8 cellular contexts compared by ENCODE assay signal in genomic region chr3:52385157-52385556, GRCh38. TPM values are rescaled to one million over a fixed set of nuclear protein-coding genes. Genes with fewer than 3 reads are reported as not detected.
DNase-seq lines count a peak whose midpoint lies in the region; ATAC-seq and TF ChIP-seq lines count a peak whose summit lies in the region.

No MANE protein-coding gene starts in this region.

- no peaks in the 10 kb centered on the region for H3K27me3 Mint-ChIP-seq in T-helper 17 cell

- H3K27me3 ChIP-seq in DOHH2 (ENCODE audit: control insufficient read depth, low read length) (no peaks in the 10 kb centered on the region), HL-60 (ENCODE audit: insufficient read depth, poor library complexity, severe bottlenecking) (no peaks in the 10 kb centered on the region), suprapubic skin (no peaks in the 10 kb centered on the region)

- H3K9me2 ChIP-seq in DOHH2 (replicated peaks; ENCODE audit: control insufficient read depth, low read length), result no peaks in the 10 kb centered on the region

- H4K20me1 ChIP-seq in DOHH2 (ENCODE audit: control insufficient read depth, insufficient read depth, low read depth, low read length), result no peaks in the 10 kb centered on the region

- DNase-seq in HL-60 (ENCODE audit: low read depth in 1 of 2, low spot score in 1 of 2) (peak; percentile 52 to 54), T-helper 17 cell (no peak), islet precursor cell (peak; percentile 92), NCI-H1694 (lab: John Stamatoyannopoulos, UW) (no peak), suprapubic skin (ENCODE audit: low spot score in 2 of 2) (no peak), activated gamma-delta T cell (lab: John Stamatoyannopoulos, UW) (no peak)

- no peaks in the 10 kb centered on the region for H3K36me3 Mint-ChIP-seq in T-helper 17 cell (ENCODE audit: low read depth)

- H3K4me1 Mint-ChIP-seq in T-helper 17 cell, result peaks cover 7% of the 10 kb centered on the region

- no peak for TF ChIP-seq POLR2A in suprapubic skin (IDR thresholded peaks at IDR 0.05)

- H3F3A ChIP-seq in DOHH2 (ENCODE audit: control insufficient read depth, insufficient read depth), result no peaks in the 10 kb centered on the region

- no peaks in the 10 kb centered on the region for H3K36me3 ChIP-seq in DOHH2 (ENCODE audit: control insufficient read depth, low read length)
- peaks cover 5% of the 10 kb centered on the region for H3K36me3 ChIP-seq in suprapubic skin

- H3K4me2 ChIP-seq in DOHH2 (ENCODE audit: low read length), result no peak overlapping the region

- no peak overlapping the region for H3K4me3 Mint-ChIP-seq in T-helper 17 cell

- peak overlapping the region; percentile 39 for H3K27ac Mint-ChIP-seq in T-helper 17 cell

- TF ChIP-seq EP300 in suprapubic skin (IDR thresholded peaks at IDR 0.05), result no peak

- H3K4me3 ChIP-seq in DOHH2 (ENCODE audit: low read length), result no peak overlapping the region
- no peak overlapping the region for H3K4me3 ChIP-seq in HL-60 (replicated peaks; ENCODE audit: insufficient read depth, low read length)
- H3K4me3 ChIP-seq in suprapubic skin, result no peak overlapping the region

- H3K4me1 ChIP-seq in DOHH2 (ENCODE audit: control insufficient read depth, low read length) (no peaks in the 10 kb centered on the region), suprapubic skin (no peaks in the 10 kb centered on the region)

- ATAC-seq in T-helper 17 cell, result no peak
- no peak for ATAC-seq in GM19328 (IDR thresholded peaks at IDR 0.05; ENCODE audit: unreplicated experiment)

- H3K27ac ChIP-seq in DOHH2 (ENCODE audit: low read depth, low read length) (no peak overlapping the region), HL-60 (replicated peaks) (no peak overlapping the region), suprapubic skin (no peak overlapping the region)

- 66% methylated on average over 7 of the region's 10 CpGs for WGBS in suprapubic skin

- H3K79me2 ChIP-seq in DOHH2 (ENCODE audit: control insufficient read depth, low read length), result no peaks in the 10 kb centered on the region

- peak; percentile 81 for TF ChIP-seq CTCF in DOHH2 (IDR thresholded peaks at IDR 0.05; ENCODE audit: low read depth, low read length, poor library complexity, severe bottlenecking)
- TF ChIP-seq CTCF in HL-60 (IDR thresholded peaks at IDR 0.05; ENCODE audit: insufficient read depth, low read length), result peak; percentile 45
- peak in 1 of 2 donors; percentile 13 for TF ChIP-seq CTCF in suprapubic skin (IDR thresholded peaks at IDR 0.05)

- H3K9me3 ChIP-seq in DOHH2 (ENCODE audit: control insufficient read depth, insufficient read depth, low read length) (no peaks in the 10 kb centered on the region), T-helper 17 cell (ENCODE audit: control insufficient read depth, low read length, poor library complexity, severe bottlenecking) (no peaks in the 10 kb centered on the region), suprapubic skin (no peaks in the 10 kb centered on the region)

RNA-seq across cellular contexts. Expression of gene BAP1, which starts 24.7 kb away (rescaled TPM):
- 100 to 1,000 TPM; 107 to 114 TPM for total RNA-seq in T-helper 17 cell
- total RNA-seq in suprapubic skin, result 100 to 1,000 TPM in 3 of 4 donors, 10 to 100 TPM in 1; 99.0 to 137 (median 120) TPM

RNA-seq across cellular contexts. Expression of gene PHF7, which starts 25.3 kb away (rescaled TPM):
- total RNA-seq in T-helper 17 cell (10 to 100 TPM; 11.1 to 13.0 TPM), suprapubic skin (10 to 100 TPM in 3 of 4 donors, 1 to 10 TPM in 1; 8.9 to 17.5 (median 11.4) TPM)

RNA-seq across cellular contexts. Expression of gene SEMA3G, which starts 59.7 kb away (rescaled TPM):
- total RNA-seq in T-helper 17 cell, result 1 to 10 TPM; 1.5 to 2.3 TPM
- 10 to 100 TPM; 14.4 to 44.0 (median 26.5) TPM for total RNA-seq in suprapubic skin

Comparison
In these comparisons a context has a peak if more than half of its experiments do, and no peak if none do; other contexts are left out.
1. DNase-seq: peak in HL-60 (2 of 2) and islet precursor cell (single experiment); none in T-helper 17 cell (0 of 3), NCI-H1694 (single experiment), suprapubic skin (0 of 2) and activated gamma-delta T cell (single experiment).
2. RNA of gene SEMA3G, which starts 59.7 kb away (total RNA-seq): 14.4 to 44.0 TPM in suprapubic skin; 1.5 to 2.3 TPM in T-helper 17 cell; every median in the first group is over 4 times any median in the second.